1 cellular context compared by ENCODE assay signal in genomic region chr3:195870442-195870841, GRCh38.
TF ChIP-seq lines count a peak whose summit lies in the region.

No MANE protein-coding gene starts in this region.

TF ChIP-seq in A549, 52 proteins besides CTCF, POLR2A, EP300 and RAD21 (continued from another document):
- TF ChIP-seq EHMT2 (IDR thresholded peaks at IDR 0.05; ENCODE audit: low read depth) (no peak), NR3C1 (IDR thresholded peaks at IDR 0.05) (no peak), MYC (IDR thresholded peaks at IDR 0.05; ENCODE audit: borderline replicate concordance, low read length) (no peak), RCOR1 (IDR thresholded peaks at IDR 0.05; ENCODE audit: low read depth, low read length) (no peak), ATOH8 (CRISPR knock-in tag; IDR thresholded peaks at IDR 0.05; ENCODE audit: low read depth) (no peak), JUNB (IDR thresholded peaks at IDR 0.05) (no peak), TFCP2L1 (CRISPR knock-in tag; IDR thresholded peaks at IDR 0.05) (no peak), RFX5 (IDR thresholded peaks at IDR 0.05) (no peak), HOXB13 (CRISPR knock-in tag; IDR thresholded peaks at IDR 0.05; ENCODE audit: low read depth) (no peak), GATA3 (IDR thresholded peaks at IDR 0.05; ENCODE audit: borderline replicate concordance) (no peak), RARB (CRISPR knock-in tag; IDR thresholded peaks at IDR 0.05) (no peak)
